ENCODE assay signal across 8 cellular contexts in the genomic region with DNA sequence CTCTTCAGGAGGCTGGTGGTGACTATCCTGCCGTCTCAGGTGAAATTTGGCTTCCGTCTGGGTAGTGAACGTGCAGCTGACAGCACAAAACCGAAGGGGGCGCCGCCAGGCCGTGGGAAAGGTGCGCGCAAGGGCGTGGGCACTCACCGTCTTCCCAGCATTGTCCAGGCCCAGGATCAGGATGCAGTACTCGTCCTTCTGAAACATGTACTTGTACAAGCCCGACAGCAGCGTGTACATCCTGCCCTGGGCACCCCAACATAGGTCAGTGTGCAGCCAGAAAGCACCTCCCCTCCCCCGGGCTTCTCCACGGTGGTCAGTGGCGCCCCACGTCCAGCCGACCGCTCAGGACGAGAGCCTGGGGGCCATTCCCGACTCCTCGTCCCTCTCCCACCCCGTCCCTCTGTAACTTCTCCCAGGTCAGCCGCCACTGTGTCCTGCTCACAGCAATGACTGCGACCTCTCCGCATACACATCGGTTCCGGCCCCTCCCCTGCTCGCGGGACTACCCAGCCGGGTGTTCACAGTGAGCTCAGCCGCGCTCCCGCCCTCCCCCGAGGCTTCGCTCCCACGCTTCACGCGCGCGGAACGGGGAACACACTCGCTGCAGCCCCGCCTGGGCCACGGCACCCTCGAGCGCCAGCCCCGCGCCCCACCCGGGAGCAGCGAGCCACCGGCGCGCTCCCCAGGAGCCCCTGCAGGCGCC. TPM values are rescaled to one million over a fixed set of nuclear protein-coding genes. Genes with fewer than 3 reads are reported as not detected.
DNase-seq lines count a peak whose midpoint lies in the region; ATAC-seq and TF ChIP-seq lines count a peak whose summit lies in the region.

No MANE protein-coding gene starts in this region.

- TF ChIP-seq POLR2A in gastroesophageal sphincter (IDR thresholded peaks at IDR 0.05) (peak in 1 of 2 donors; percentile 1), ovary (IDR thresholded peaks at IDR 0.05) (no peak)

- H3K4me3 ChIP-seq in gastroesophageal sphincter (peak overlapping the region; percentile 80 to 97), ovary (peak overlapping the region; percentile 83)

- TF ChIP-seq EP300 in gastroesophageal sphincter (IDR thresholded peaks at IDR 0.05), result no peak
- no peak for TF ChIP-seq EP300 in ovary (IDR thresholded peaks at IDR 0.05)

- H3K27ac ChIP-seq in gastroesophageal sphincter (peak overlapping the region; percentile 76 to 93 (median 91)), ovary (peak overlapping the region; percentile 50 to 88)

- peaks cover 0 to 50% (median 18%) of the 10 kb centered on the region in 3 donors for H3K4me1 ChIP-seq in gastroesophageal sphincter
- H3K4me1 ChIP-seq in ovary (ENCODE audit: insufficient read depth), result peaks cover 8% of the 10 kb centered on the region

- TF ChIP-seq CTCF in gastroesophageal sphincter (IDR thresholded peaks at IDR 0.05), result peak in 1 of 4 experiments; percentile 19
- no peak for TF ChIP-seq CTCF in ovary (IDR thresholded peaks at IDR 0.05)

- peak; percentile 11 to 55 for DNase-seq in NCI-H524 (lab: John Stamatoyannopoulos, UW)
- no peak for DNase-seq in NCI-H524 treated with DMSO at 0.1 percent for 48 hours (lab: John Stamatoyannopoulos, UW)
- peak; percentile 29 for DNase-seq in NOMO-1 treated with DMSO at 0.1 percent for 48 hours (lab: John Stamatoyannopoulos, UW; ENCODE audit: unreplicated experiment)
- peak; percentile 39 for DNase-seq in activated effector memory CD4-positive, alpha-beta T cell treated with Interleukin-2 at 50 U/mL for 16 hours
- peak in 4 of 5 donors; percentile 34 to 69 (median 54) for DNase-seq in ovary
- no peak for DNase-seq in GM19240 (ENCODE audit: insufficient read length, low spot score)

- H3K36me3 ChIP-seq in gastroesophageal sphincter (peaks cover 0 to 74% of the 10 kb centered on the region in 2 donors), ovary (peaks cover under 1% of the 10 kb centered on the region)

- no peaks in the 10 kb centered on the region for H3K9me3 ChIP-seq in gastroesophageal sphincter
- H3K9me3 ChIP-seq in ovary, result no peaks in the 10 kb centered on the region

- ATAC-seq in HG02981 (IDR thresholded peaks at IDR 0.05; ENCODE audit: unreplicated experiment), result peak; percentile 18
- ATAC-seq in gastroesophageal sphincter, result peak; percentile 19

- no peaks in the 10 kb centered on the region for H3K27me3 ChIP-seq in gastroesophageal sphincter
- H3K27me3 ChIP-seq in ovary, result no peaks in the 10 kb centered on the region

- 0 to 10% methylated on average over 2 to 5 of the region's 56 CpGs for WGBS in gastroesophageal sphincter (ENCODE audit: low coverage in 1 of 2), 2 donors
- WGBS in ovary, 3 donors, result 1 to 4% (median 3%) methylated on average over 48 to 56 of the region's 56 CpGs

- intact Hi-C loops in ovary (cut with DNase I), result no loop called here

RNA-seq across cellular contexts. Expression of a gene that starts 0.8 kb away (rescaled TPM):
- total RNA-seq in gastroesophageal sphincter, result 10 to 100 TPM; 38.9 to 56.4 (median 49.0) TPM
- 10 to 100 TPM; 25.6 to 59.5 (median 47.4) TPM for total RNA-seq in ovary
- 10 to 100 TPM; 15.3 to 38.5 TPM for polyA plus RNA-seq in ovary

RNA-seq across cellular contexts. Expression of a gene that starts 0.8 kb away (rescaled TPM):
- total RNA-seq in gastroesophageal sphincter (10 to 100 TPM; 21.7 to 51.7 (median 32.9) TPM), ovary (10 to 100 TPM; 14.0 to 25.6 (median 18.9) TPM)
- 10 to 100 TPM in 1 of 2 donors, 1 to 10 TPM in 1; 1.7 to 26.4 TPM for polyA plus RNA-seq in ovary

RNA-seq across cellular contexts. Expression of a gene that starts 10.6 kb away (rescaled TPM):
- total RNA-seq in gastroesophageal sphincter (10 to 100 TPM in 3 of 4 donors, 1 to 10 TPM in 1; 8.9 to 27.8 (median 15.4) TPM), ovary (1 to 10 TPM; 2.0 to 6.4 (median 4.1) TPM)
- 1 to 10 TPM in 1 of 2 donors, not detected in 1; 7.0 TPM for polyA plus RNA-seq in ovary

RNA-seq across cellular contexts. Expression of a gene that starts 29.5 kb away (rescaled TPM):
- total RNA-seq in gastroesophageal sphincter (10 to 100 TPM in 1 of 4 donors, 1 to 10 TPM in 3; 4.7 to 17.0 (median 7.2) TPM), ovary (10 to 100 TPM in 4 of 7 donors, 1 to 10 TPM in 3; 7.5 to 21.6 (median 13.7) TPM)
- 10 to 100 TPM in 1 of 2 donors, under 1 TPM in 1; 0.15 to 15.6 TPM for polyA plus RNA-seq in ovary

RNA-seq across cellular contexts. Expression of a gene that starts 32.6 kb away (rescaled TPM):
- total RNA-seq in gastroesophageal sphincter (10 to 100 TPM; 36.5 to 98.7 (median 59.9) TPM), ovary (100 to 1,000 TPM in 5 of 7 donors, 10 to 100 TPM in 2; 20.6 to 199 (median 104) TPM)
- polyA plus RNA-seq in ovary, result 10 to 100 TPM in 1 of 2 donors, 1 to 10 TPM in 1; 2.2 to 66.7 TPM

Comparison
In these comparisons a context has a peak if more than half of its experiments do, and no peak if none do; other contexts are left out.
1. DNase-seq: peak in NCI-H524 (2 of 2), NOMO-1 treated with DMSO at 0.1 percent for 48 hours (single experiment), activated effector memory CD4-positive, alpha-beta T cell treated with Interleukin-2 at 50 U/mL for 16 hours (single experiment) and ovary (4 of 5); none in NCI-H524 treated with DMSO at 0.1 percent for 48 hours (single experiment) and GM19240 (single experiment).